ENCODE assay signal across 19 cellular contexts in the genomic region with DNA sequence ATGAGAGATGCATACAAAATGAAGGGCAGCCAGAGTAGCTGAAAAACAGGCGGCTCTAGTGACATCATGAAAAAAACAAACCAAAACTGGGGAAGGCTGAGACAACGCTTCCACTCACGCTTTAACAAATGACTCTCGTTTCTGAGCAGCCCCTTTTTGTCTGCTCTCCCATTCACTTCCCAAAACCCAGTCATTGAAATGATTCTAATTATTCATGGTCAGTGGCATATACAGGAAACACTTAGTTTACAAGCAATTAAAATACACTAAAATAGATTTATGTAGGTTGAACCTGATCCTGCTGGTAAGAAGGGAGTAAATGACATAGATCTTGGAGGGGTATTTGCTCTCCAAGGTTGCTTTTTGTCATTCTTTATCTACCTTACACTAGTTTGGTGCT.
"Had no signal": no experiment of that assay in that cellular context is flagged by ENCODE, and none has a peak within 500 bp of the region (broad histone marks: within the 10 kb centered on the region; RNA-seq: fewer than 3 reads in every experiment).

No MANE protein-coding gene starts in this region.

- H3K36me3 Mint-ChIP-seq: activated naive CD8-positive, alpha-beta T cell treated with anti-CD3 and anti-CD28 coated beads, Interleukin-2, amount 10 ng/mL, durations not matched to agents 7 days and 5 days; natural killer cell treated with Interleukin-12 subunit alpha and Interleukin-12 subunit beta and Interleukin-15 and Interleukin-18, amount 100 ng/mL, for 72 hours; WTC11 had no signal

- H3K27ac Mint-ChIP-seq: activated naive CD4-positive, alpha-beta T cell treated with anti-CD3 and anti-CD28 coated beads for 36 hours; activated naive CD8-positive, alpha-beta T cell treated with anti-CD3 and anti-CD28 coated beads, Interleukin-2, amount 10 ng/mL, durations not matched to agents 7 days and 5 days; dendritic cell treated with granulocyte-macrophage colony-stimulating factor and Interleukin-4, amounts not matched to agents 40 ng/mL and 50 ng/mL, for 4 days; immature natural killer cell; memory B cell; natural killer cell treated with Interleukin-12 subunit alpha and Interleukin-12 subunit beta and Interleukin-15 and Interleukin-18, amount 100 ng/mL, for 72 hours; stimulated activated naive B cell treated with anti-CD40 and anti-IgM and Interleukin-4, amounts not matched to agents 10 μg/mL and 1 μg/mL and 100 μg/mL, for 72 hours had no signal

- H3K9me3 Mint-ChIP-seq: activated naive CD4-positive, alpha-beta T cell treated with anti-CD3 and anti-CD28 coated beads for 36 hours; activated naive CD8-positive, alpha-beta T cell treated with anti-CD3 and anti-CD28 coated beads, Interleukin-2, amount 10 ng/mL, durations not matched to agents 7 days and 5 days; activated T-cell treated with anti-CD3 and anti-CD28 coated beads, Interleukin-2, amount 50 U/mL, for 4 hours; dendritic cell treated with granulocyte-macrophage colony-stimulating factor and Interleukin-4, amounts not matched to agents 40 ng/mL and 50 ng/mL, for 4 days; immature natural killer cell; memory B cell; natural killer cell treated with Interleukin-12 subunit alpha and Interleukin-12 subunit beta and Interleukin-15 and Interleukin-18, amount 100 ng/mL, for 72 hours; stimulated activated naive B cell treated with anti-CD40 and anti-IgM and Interleukin-4, amounts not matched to agents 10 μg/mL and 1 μg/mL and 100 μg/mL, for 72 hours; WTC11 had no signal

- ATAC-seq: activated T-cell treated with anti-CD3 and anti-CD28 coated beads, Interleukin-2, amount 50 U/mL, for 4 hours; natural killer cell treated with Interleukin-12 subunit alpha and Interleukin-12 subunit beta and Interleukin-15 and Interleukin-18, amount 100 ng/mL, for 72 hours; stimulated activated naive B cell treated with anti-CD40 and anti-IgM and Interleukin-4, amounts not matched to agents 10 μg/mL and 1 μg/mL and 100 μg/mL, for 72 hours; WTC11 had no signal

- H3K27me3 Mint-ChIP-seq: activated naive CD8-positive, alpha-beta T cell treated with anti-CD3 and anti-CD28 coated beads, Interleukin-2, amount 10 ng/mL, durations not matched to agents 7 days and 5 days; dendritic cell treated with granulocyte-macrophage colony-stimulating factor and Interleukin-4, amounts not matched to agents 40 ng/mL and 50 ng/mL, for 4 days; memory B cell had no signal

- H3K4me1 Mint-ChIP-seq: activated naive CD8-positive, alpha-beta T cell treated with anti-CD3 and anti-CD28 coated beads, Interleukin-2, amount 10 ng/mL, durations not matched to agents 7 days and 5 days; immature natural killer cell; memory B cell had no signal

- DNase-seq: activated CD4-positive, alpha-beta T cell treated with anti-CD3 and anti-CD28 coated beads, Interleukin-2, amount 50 U/mL, for 4 hours; activated CD8-positive, alpha-beta memory T cell treated with anti-CD3 and anti-CD28 coated beads for 24 hours; activated CD8-positive, alpha-beta memory T cell treated with anti-CD3 and anti-CD28 coated beads, Interleukin-2, amount 50 U/mL, for 48 hours; activated naive CD4-positive, alpha-beta T cell treated with anti-CD3 and anti-CD28 coated beads for 36 hours; activated naive CD8-positive, alpha-beta T cell treated with anti-CD3 and anti-CD28 coated beads, Interleukin-2, amount 10 ng/mL, durations not matched to agents 7 days and 5 days; activated T-cell treated with anti-CD3 and anti-CD28 coated beads, Interleukin-2, amount 50 U/mL, for 4 hours; effector CD4-positive, alpha-beta T cell; foreskin fibroblast; immature natural killer cell; posterior cingulate gyrus; stimulated activated CD4-positive, alpha-beta T cell treated with anti-CD3 and anti-CD28 coated beads, Interleukin-2, amount 100 ng/mL, for 48 hours; stimulated activated CD8-positive, alpha-beta memory T cell treated with anti-CD3 and anti-CD28 coated beads, Interleukin-4, amount 100 ng/mL, for 48 hours; stimulated activated naive B cell treated with anti-CD40 and anti-IgM and Interleukin-4, amounts not matched to agents 10 μg/mL and 1 μg/mL and 100 μg/mL, for 72 hours; T-helper 9 cell; trophoblast cell had no signal

- H3K4me3 Mint-ChIP-seq: activated naive CD4-positive, alpha-beta T cell treated with anti-CD3 and anti-CD28 coated beads for 36 hours; activated naive CD8-positive, alpha-beta T cell treated with anti-CD3 and anti-CD28 coated beads, Interleukin-2, amount 10 ng/mL, durations not matched to agents 7 days and 5 days; activated T-cell treated with anti-CD3 and anti-CD28 coated beads, Interleukin-2, amount 50 U/mL, for 4 hours; dendritic cell treated with granulocyte-macrophage colony-stimulating factor and Interleukin-4, amounts not matched to agents 40 ng/mL and 50 ng/mL, for 4 days; immature natural killer cell; memory B cell; natural killer cell treated with Interleukin-12 subunit alpha and Interleukin-12 subunit beta and Interleukin-15 and Interleukin-18, amount 100 ng/mL, for 72 hours; stimulated activated naive B cell treated with anti-CD40 and anti-IgM and Interleukin-4, amounts not matched to agents 10 μg/mL and 1 μg/mL and 100 μg/mL, for 72 hours; WTC11 had no signal
